8 cellular contexts compared by ENCODE assay signal in genomic region chr17:4365628-4366311, GRCh38. TPM values are rescaled to one million over a fixed set of nuclear protein-coding genes. Genes with fewer than 3 reads are reported as not detected.
DNase-seq lines count a peak whose midpoint lies in the region; ATAC-seq and TF ChIP-seq lines count a peak whose summit lies in the region.

No MANE protein-coding gene starts in this region.

- no TSS peak for BruUV-seq in A673 (replicated peaks; lab: Mats Ljungman, UMichigan)

- peak overlapping the region; percentile 95 to 97 for H3K18ac ChIP-seq in mesenchymal stem cell (ENCODE audit: low read depth in 1 of 2, low read length in 2 of 2)

- peak overlapping the region; percentile 97 for H3K4ac ChIP-seq in mesenchymal stem cell (ENCODE audit: low read depth in 1 of 2, low read length in 2 of 2)

- ATAC-seq in GM18909 (IDR thresholded peaks at IDR 0.05; ENCODE audit: poor library complexity, unreplicated experiment) (peak; percentile 21), HG03159 (IDR thresholded peaks at IDR 0.05; ENCODE audit: unreplicated experiment) (peak; percentile 19)
- ATAC-seq in stimulated activated naive B cell treated with anti-CD40 and anti-IgM and Interleukin-4, amounts not matched to agents 10 μg/mL and 1 μg/mL and 100 μg/mL, for 72 hours (replicated peaks) = peak; percentile 20 to 24

- H2BK15ac ChIP-seq in mesenchymal stem cell (ENCODE audit: low read depth, poor library complexity, severe bottlenecking) = peak overlapping the region; percentile 83

- peak overlapping the region; percentile 42 for H2AFZ ChIP-seq in mesenchymal stem cell (ENCODE audit: low read depth, low read length)

- H4K91ac ChIP-seq in mesenchymal stem cell (ENCODE audit: low read length) = peak overlapping the region; percentile 75

- H2BK12ac ChIP-seq in mesenchymal stem cell (ENCODE audit: low read length in 2 of 2) = peak overlapping the region; percentile 23 to 39

- H3K4me3 Mint-ChIP-seq in T-helper 2 cell treated with Interferon-gamma antibody and Interleukin-4, amounts not matched to agents 5 μg/mL and 100 μg/mL, for 36 hours = no peak overlapping the region
- H3K4me3 Mint-ChIP-seq in stimulated activated naive B cell treated with anti-CD40 and anti-IgM and Interleukin-4, amounts not matched to agents 10 μg/mL and 1 μg/mL and 100 μg/mL, for 72 hours = peak overlapping the region; percentile 67 to 79

- no peaks in the 10 kb centered on the region for H3K27me3 ChIP-seq in A673 (replicated peaks; ENCODE audit: insufficient read depth, low read depth, low read length, poor library complexity)
- H3K27me3 ChIP-seq in mesenchymal stem cell (ENCODE audit: control insufficient read depth in 1 of 2, insufficient read depth in 1 of 2, low read length in 2 of 2) = no peaks in the 10 kb centered on the region

- POLR2A ChIA-PET in A673 (lab: Charles Lee; ENCODE audit: low non-redundant PET) = no interaction called here

- intact Hi-C loops in A673 (cut with micrococcal nuclease; ENCODE audit: unreplicated experiment) = no loop called here

- H3K27ac Mint-ChIP-seq in T-helper 2 cell treated with Interferon-gamma antibody and Interleukin-4, amounts not matched to agents 5 μg/mL and 100 μg/mL, for 36 hours = no peak overlapping the region
- peak overlapping the region; percentile 51 for H3K27ac Mint-ChIP-seq in stimulated activated naive B cell treated with anti-CD40 and anti-IgM and Interleukin-4, amounts not matched to agents 10 μg/mL and 1 μg/mL and 100 μg/mL, for 72 hours

- DNase-seq in A673 (ENCODE audit: low spot score) = peak; percentile 49
- peak; percentile 43 for DNase-seq in T-helper 2 cell treated with Interferon-gamma antibody and Interleukin-4, amounts not matched to agents 5 μg/mL and 100 μg/mL, for 36 hours (ENCODE audit: low spot score)
- peak; percentile 23 for DNase-seq in effector CD4-positive, alpha-beta T cell
- DNase-seq in mesenchymal stem cell = peak; percentile 36
- DNase-seq in stimulated activated naive B cell treated with anti-CD40 and anti-IgM and Interleukin-4, amounts not matched to agents 10 μg/mL and 1 μg/mL and 100 μg/mL, for 72 hours = peak; percentile 36
- no peak for DNase-seq in GM19240 (ENCODE audit: insufficient read length, low spot score)

- H3K9me3 Mint-ChIP-seq in T-helper 2 cell treated with Interferon-gamma antibody and Interleukin-4, amounts not matched to agents 5 μg/mL and 100 μg/mL, for 36 hours = no peaks in the 10 kb centered on the region
- no peaks in the 10 kb centered on the region for H3K9me3 Mint-ChIP-seq in stimulated activated naive B cell treated with anti-CD40 and anti-IgM and Interleukin-4, amounts not matched to agents 10 μg/mL and 1 μg/mL and 100 μg/mL, for 72 hours

- H4K8ac ChIP-seq in mesenchymal stem cell (ENCODE audit: low read length) = peak overlapping the region; percentile 77

- under 1% methylated on average over 61 of the region's 81 CpGs for WGBS in mesenchymal stem cell

- no peak overlapping the region for H2AK5ac ChIP-seq in mesenchymal stem cell (ENCODE audit: low read length, severe bottlenecking)

- peak overlapping the region; percentile 90 to 94 for H3K23ac ChIP-seq in mesenchymal stem cell (ENCODE audit: low read length in 2 of 2)

- H3K9ac ChIP-seq in mesenchymal stem cell (ENCODE audit: low read length) = peak overlapping the region; percentile 93

- H3K14ac ChIP-seq in mesenchymal stem cell (ENCODE audit: low read length in 2 of 2) = peak overlapping the region; percentile 95

- H3K4me1 Mint-ChIP-seq in T-helper 2 cell treated with Interferon-gamma antibody and Interleukin-4, amounts not matched to agents 5 μg/mL and 100 μg/mL, for 36 hours (ENCODE audit: low read depth) = peaks cover 24% of the 10 kb centered on the region
- peaks cover 21 to 45% of the 10 kb centered on the region in 2 donors for H3K4me1 Mint-ChIP-seq in stimulated activated naive B cell treated with anti-CD40 and anti-IgM and Interleukin-4, amounts not matched to agents 10 μg/mL and 1 μg/mL and 100 μg/mL, for 72 hours

- no peaks in the 10 kb centered on the region for H3K79me1 ChIP-seq in mesenchymal stem cell (replicated peaks; ENCODE audit: low read length, poor library complexity, severe bottlenecking)

- no peaks in the 10 kb centered on the region for H3K27me3 Mint-ChIP-seq in T-helper 2 cell treated with Interferon-gamma antibody and Interleukin-4, amounts not matched to agents 5 μg/mL and 100 μg/mL, for 36 hours (ENCODE audit: low read depth)
- H3K27me3 Mint-ChIP-seq in stimulated activated naive B cell treated with anti-CD40 and anti-IgM and Interleukin-4, amounts not matched to agents 10 μg/mL and 1 μg/mL and 100 μg/mL, for 72 hours = no peaks in the 10 kb centered on the region

- CTCF ChIA-PET in A673 (lab: Charles Lee) = interaction anchor here (0.6 kb wide), 1 partner anchor 37 kb away, joined by 5 read pairs; no protein-coding TSS in a partner anchor

- TF ChIP-seq CTCF in A673 (conservative IDR thresholded peaks at IDR 0.05; ENCODE audit: low read depth, low read length) = no peak

- peak overlapping the region; percentile 98 for H3K27ac ChIP-seq in A673 (ENCODE audit: low read depth, low read length, poor library complexity, severe bottlenecking)
- peak overlapping the region; percentile 59 for H3K27ac ChIP-seq in mesenchymal stem cell (ENCODE audit: low read length, poor library complexity, severe bottlenecking)

- peak overlapping the region; percentile 100 for H3K4me3 ChIP-seq in A673 (ENCODE audit: low read depth, low read length, poor library complexity, severe bottlenecking)
- H3K4me3 ChIP-seq in mesenchymal stem cell (ENCODE audit: insufficient read depth in 1 of 2, low read depth in 1 of 2, low read length in 2 of 2) = peak overlapping the region; percentile 89 to 98

- H2BK5ac ChIP-seq in mesenchymal stem cell (ENCODE audit: low read depth, low read length, poor library complexity, severe bottlenecking) = peak overlapping the region; percentile 96

- H3K4me2 ChIP-seq in mesenchymal stem cell (ENCODE audit: low read length, poor library complexity, severe bottlenecking) = peak overlapping the region; percentile 76

- H3K9me3 ChIP-seq in A673 (ENCODE audit: low read depth, low read length, poor library complexity, severe bottlenecking) = no peaks in the 10 kb centered on the region
- no peaks in the 10 kb centered on the region for H3K9me3 ChIP-seq in mesenchymal stem cell (ENCODE audit: control insufficient read depth, low read length)

- peaks cover 4% of the 10 kb centered on the region for H3K36me3 ChIP-seq in A673 (ENCODE audit: insufficient read depth, low read length, poor library complexity, severe bottlenecking)
- peaks cover 0 to 4% of the 10 kb centered on the region in 2 experiments for H3K36me3 ChIP-seq in mesenchymal stem cell (ENCODE audit: control insufficient read depth in 1 of 2, insufficient read depth in 2 of 2, low read depth in 1 of 2, low read length in 2 of 2)

- H3K36me3 Mint-ChIP-seq in T-helper 2 cell treated with Interferon-gamma antibody and Interleukin-4, amounts not matched to agents 5 μg/mL and 100 μg/mL, for 36 hours (ENCODE audit: low read depth) = peaks cover 15% of the 10 kb centered on the region
- peaks cover 11 to 12% of the 10 kb centered on the region in 2 donors for H3K36me3 Mint-ChIP-seq in stimulated activated naive B cell treated with anti-CD40 and anti-IgM and Interleukin-4, amounts not matched to agents 10 μg/mL and 1 μg/mL and 100 μg/mL, for 72 hours

- peaks cover 6% of the 10 kb centered on the region for H3K4me1 ChIP-seq in A673 (ENCODE audit: insufficient read depth, low read length, poor library complexity, severe bottlenecking)
- H3K4me1 ChIP-seq in mesenchymal stem cell (ENCODE audit: control insufficient read depth, insufficient read depth, low read depth, low read length) = peaks cover 12% of the 10 kb centered on the region

- H2BK120ac ChIP-seq in mesenchymal stem cell (ENCODE audit: low read depth, low read length) = peak overlapping the region; percentile 61

RNA-seq across cellular contexts. Expression of gene UBE2G1, which starts 0.7 kb away (rescaled TPM):
- 107 and 114 TPM in 2 replicates for total RNA-seq in A673 (2021)
- 63.6 TPM for polyA plus RNA-seq in mesenchymal stem cell (2013, experiment 1 of 2)
- polyA plus RNA-seq in mesenchymal stem cell (2013, experiment 2 of 2) = 69.4 TPM
